22 cellular contexts compared by ENCODE assay signal in genomic region chr9:27618066-27618465, GRCh38.
"Had no signal": no experiment of that assay in that cellular context is flagged by ENCODE, and none has a peak within 500 bp of the region (broad histone marks: within the 10 kb centered on the region; RNA-seq: fewer than 3 reads in every experiment).

No MANE protein-coding gene starts in this region.

- H3K4me3 ChIP-seq: K562 had no signal

- H3K4me3 Mint-ChIP-seq: IgD-negative memory B cell had no signal

- H3K27ac ChIP-seq: HL-60, KMS-11 had no signal

- H3K4me2 ChIP-seq: KMS-11 had no signal

- H3K27ac Mint-ChIP-seq: IgD-negative memory B cell had no signal

- H3K36me3 Mint-ChIP-seq: IgD-negative memory B cell had no signal

- DNase-seq: Kasumi-1, MM.1S, NCI-H1048, NCI-H1105, NCI-H1417, NCI-H1436 treated with DMSO at 0.1 percent for 48 hours, NCI-H1694 treated with DMSO at 0.1 percent for 48 hours, NCI-H1930, NCI-H2081, NCI-H2107, NCI-H2227 treated with DMSO at 0.1 percent for 48 hours, NCI-H446, NCI-H510A, NCI-H524 treated with DMSO at 0.1 percent for 48 hours, NCI-H69, NCI-H774, RPMI8226, SHP77 had no signal

- H3K9ac ChIP-seq: KMS-11 had no signal
